ENCODE assay signal across 8 cellular contexts in the genomic region with DNA sequence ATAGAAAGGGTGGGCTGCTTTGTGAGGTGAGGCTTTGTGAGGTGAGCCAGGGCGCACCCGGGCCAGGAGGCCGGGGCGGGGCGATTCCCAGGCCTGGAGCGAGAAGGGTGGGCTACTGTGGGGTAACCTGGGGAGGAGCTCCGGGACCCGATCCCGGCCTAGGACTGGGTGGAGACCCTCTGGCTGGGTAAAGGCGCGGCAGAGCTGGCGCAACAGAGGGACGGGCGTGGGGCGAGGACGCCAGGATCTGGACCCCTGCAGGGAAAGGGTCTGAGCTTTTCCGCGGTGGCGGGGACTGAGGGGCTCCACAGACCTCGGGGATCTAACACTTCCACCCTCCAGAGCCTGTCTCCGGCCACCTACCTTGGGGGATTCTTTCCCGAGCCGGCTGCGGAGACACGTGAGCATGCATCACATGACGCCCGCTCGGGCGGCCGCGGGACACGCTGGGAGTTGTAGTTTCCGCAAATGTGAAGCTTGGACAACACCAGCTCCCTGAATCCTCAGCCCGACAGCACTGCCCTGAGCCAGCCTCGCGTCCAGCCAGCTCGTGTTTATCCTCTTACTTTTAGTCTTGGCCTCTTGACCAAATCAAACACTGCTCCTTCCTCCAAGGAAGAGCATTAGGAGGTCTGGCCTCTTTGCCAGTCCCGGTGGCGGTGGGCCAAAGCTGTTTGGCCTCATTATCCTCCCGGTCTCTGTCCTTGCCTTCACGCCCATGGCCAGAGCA. TPM values are rescaled to one million over a fixed set of nuclear protein-coding genes. Genes with fewer than 3 reads are reported as not detected.
DNase-seq lines count a peak whose midpoint lies in the region; ATAC-seq, FAIRE-seq and TF ChIP-seq lines count a peak whose summit lies in the region.

A gene with protein sequence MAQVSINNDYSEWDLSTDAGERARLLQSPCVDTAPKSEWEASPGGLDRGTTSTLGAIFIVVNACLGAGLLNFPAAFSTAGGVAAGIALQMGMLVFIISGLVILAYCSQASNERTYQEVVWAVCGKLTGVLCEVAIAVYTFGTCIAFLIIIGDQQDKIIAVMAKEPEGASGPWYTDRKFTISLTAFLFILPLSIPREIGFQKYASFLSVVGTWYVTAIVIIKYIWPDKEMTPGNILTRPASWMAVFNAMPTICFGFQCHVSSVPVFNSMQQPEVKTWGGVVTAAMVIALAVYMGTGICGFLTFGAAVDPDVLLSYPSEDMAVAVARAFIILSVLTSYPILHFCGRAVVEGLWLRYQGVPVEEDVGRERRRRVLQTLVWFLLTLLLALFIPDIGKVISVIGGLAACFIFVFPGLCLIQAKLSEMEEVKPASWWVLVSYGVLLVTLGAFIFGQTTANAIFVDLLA (minus strand): TSS at position 417 of the 730 bp plus-strand sequence. CDS start 4,644 bp downstream, outside the sequence.

- H3K9me3 ChIP-seq in keratinocyte (ENCODE audit: control insufficient read depth, low read depth, low read length), result no peaks in the 10 kb centered on the region

- peak within 1 kb of the TSS; percentile 76 to 86 (median 83) for H3K4me3 ChIP-seq in keratinocyte (ENCODE audit: control insufficient read depth in 2 of 3, extremely low read depth in 1 of 3, insufficient read depth in 2 of 3, low read depth in 1 of 3, low read length in 3 of 3)

- H3K27ac ChIP-seq in keratinocyte (ENCODE audit: control insufficient read depth, insufficient read depth, low read length), result peak within 1 kb of the TSS; percentile 88

- no peaks in the 10 kb centered on the region for H4K20me1 ChIP-seq in keratinocyte (ENCODE audit: control insufficient read depth, extremely low read depth, insufficient read depth, low read length)

- H3K4me2 ChIP-seq in keratinocyte (ENCODE audit: control insufficient read depth, extremely low read depth, insufficient read depth, low read depth, low read length), result peak within 1 kb of the TSS; percentile 77

- H3K9me1 ChIP-seq in keratinocyte (ENCODE audit: control insufficient read depth, extremely low read depth, insufficient read depth, low read length), result no peaks in the 10 kb centered on the region

- dilution Hi-C loops in keratinocyte (cut with MboI; ENCODE audit: extremely low pct_ligation_motif_present, low sequenced_read_pairs), result no loop called here

- H3K27me3 ChIP-seq in keratinocyte (ENCODE audit: control insufficient read depth, extremely low read depth, insufficient read depth, low read length), result no peaks in the 10 kb centered on the region

- ATAC-seq in GM18511 (IDR thresholded peaks at IDR 0.05; ENCODE audit: unreplicated experiment), result peak; percentile 99
- ATAC-seq in HG03025 (IDR thresholded peaks at IDR 0.05; ENCODE audit: low FRiP score, unreplicated experiment), result peak; percentile 91
- ATAC-seq in activated CD4-positive, CD25-positive, alpha-beta regulatory T cell treated with anti-CD3 and anti-CD28 coated beads, Interleukin-2, amount 50 U/mL, for 24 hours, result peak; percentile 90 to 96

- H3K4me1 ChIP-seq in keratinocyte (ENCODE audit: control insufficient read depth, extremely low read depth, insufficient read depth, low read length), result peaks cover 8% of the 10 kb centered on the region

- TF ChIP-seq CTCF in keratinocyte (optimal IDR thresholded peaks at IDR 0.05 in 1 of 3, IDR thresholded peaks at IDR 0.05 in 1 of 3, conservative IDR thresholded peaks at IDR 0.05 in 1 of 3; ENCODE audit: extremely low read depth in 1 of 3, insufficient read depth in 2 of 3, low read length in 3 of 3), result no peak

- peak; percentile 69 for DNase-seq in A172 (ENCODE audit: low spot score)
- peak; percentile 84 for DNase-seq in NCI-H2227 (lab: John Stamatoyannopoulos, UW; ENCODE audit: unreplicated experiment)
- DNase-seq in cerebellar cortex (ENCODE audit: low spot score), result peak; percentile 93
- no peak for DNase-seq in keratinocyte (ENCODE audit: low read depth, low spot score)
- peak; percentile 56 to 61 (median 56) for DNase-seq in stimulated activated CD4-positive, alpha-beta T cell treated with anti-CD3 and anti-CD28 coated beads, Interleukin-12 subunit alpha, Interleukin-12 subunit beta, amount 100 ng/mL, for 48 hours (ENCODE audit: low read depth in 2 of 3, low spot score in 1 of 3)

- H3K9ac ChIP-seq in keratinocyte (ENCODE audit: control insufficient read depth, extremely low read depth, insufficient read depth, low read length), result peak within 1 kb of the TSS; percentile 96

- peaks cover 3 to 12% of the 10 kb centered on the region in 2 experiments for H3K36me3 ChIP-seq in keratinocyte (ENCODE audit: control insufficient read depth in 2 of 2, extremely low read depth in 1 of 2, insufficient read depth in 2 of 2, low read length in 2 of 2)

- H3K79me2 ChIP-seq in keratinocyte (ENCODE audit: control insufficient read depth, insufficient read depth, low read length), result peaks cover 5% of the 10 kb centered on the region

- H2AFZ ChIP-seq in keratinocyte (ENCODE audit: control insufficient read depth, low read length), result peak within 1 kb of the TSS; percentile 97

- peak; percentile 62 for FAIRE-seq in keratinocyte (lab: Jason Lieb, UNC)

RNA-seq across cellular contexts. Expression of the gene that starts here (rescaled TPM):
- total RNA-seq in A172 (2014; rRNA removed; shearing (Covaris generic)), result 20.3 and 20.5 TPM in 2 replicates
- polyA plus RNA-seq in keratinocyte, result 11.2 to 18.9 TPM (median 18.2 TPM) in 3 replicates
- polyA plus RNA-seq in keratinocyte (2011; ENCODE audit: low read depth), result 3.2 TPM
- 9.1 and 9.4 TPM in 2 replicates for polyA plus RNA-seq in keratinocyte (2011; cell fraction: cytosol; rRNA removed)
- polyA plus RNA-seq in keratinocyte (2011; cell fraction: nucleus; rRNA removed), result 44.7 and 54.0 TPM in 2 replicates
- 7.3 and 16.0 TPM in 2 replicates for polyA plus RNA-seq in keratinocyte (2012; ENCODE audit: low replicate concordance)
- polyA minus RNA-seq in keratinocyte, result 33.2 to 44.3 TPM (median 35.5 TPM) in 3 replicates
- polyA minus RNA-seq in keratinocyte (2011; cell fraction: cytosol; rRNA and poly(A)+ RNA removed), result 40.7 TPM
- polyA minus RNA-seq in keratinocyte (2011; cell fraction: nucleus; rRNA and poly(A)+ RNA removed), result 47.4 and 49.0 TPM in 2 replicates
